8 cellular contexts compared by ENCODE assay signal in genomic region chr1:999797-1000356, GRCh38. TPM values are rescaled to one million over a fixed set of nuclear protein-coding genes. Genes with fewer than 3 reads are reported as not detected.
DNase-seq lines count a peak whose midpoint lies in the region; ATAC-seq and TF ChIP-seq lines count a peak whose summit lies in the region.

HES4 (minus strand) TSS chr1:1000097; CDS start chr1:999973, 124 bp downstream.

- peak within 1 kb of the TSS; percentile 96 for H3K27ac Mint-ChIP-seq in osteocyte (ENCODE audit: unreplicated experiment)

- H3K36me3 ChIP-seq in SJCRH30: no peaks in the 10 kb centered on the region

- intact Hi-C loops in cardiac septum (cut with DNase I): loop anchor here (2.0 kb wide), 1 partner anchor 19 kb away; no protein-coding TSS in a partner anchor

- peaks cover 20% of the 10 kb centered on the region for H3K4me1 Mint-ChIP-seq in osteocyte (ENCODE audit: unreplicated experiment)

- H3K27me3 Mint-ChIP-seq in osteocyte (ENCODE audit: unreplicated experiment): no peaks in the 10 kb centered on the region

- no peak for ATAC-seq in HG03378 (IDR thresholded peaks at IDR 0.05; ENCODE audit: unreplicated experiment)

- H3K27ac ChIP-seq in SJCRH30: peak within 1 kb of the TSS; percentile 94

- no peaks in the 10 kb centered on the region for H3K9me3 ChIP-seq in SJCRH30 (replicated peaks)

- TF ChIP-seq CTCF in osteocyte (IDR thresholded peaks at IDR 0.05): no peak

- H3K36me3 Mint-ChIP-seq in osteocyte (ENCODE audit: unreplicated experiment): peaks cover 2% of the 10 kb centered on the region

- H3K4me3 Mint-ChIP-seq in osteocyte (ENCODE audit: unreplicated experiment): peak within 1 kb of the TSS; percentile 88

- peaks cover 11% of the 10 kb centered on the region for H3K4me1 ChIP-seq in SJCRH30

- DNase-seq in Daoy (ENCODE audit: low read depth): peak; percentile 97
- peak; percentile 53 for DNase-seq in HS-5 (ENCODE audit: low read depth)
- DNase-seq in SJCRH30: peak; percentile 95
- DNase-seq in amygdala (lab: John Stamatoyannopoulos, UW): peak in 53 of 56 donors; percentile 22 to 88 (median 70)
- peak; percentile 94 for DNase-seq in cardiac septum (ENCODE audit: low spot score)
- DNase-seq in osteocyte (ENCODE audit: extremely low spot score, unreplicated experiment): peak; percentile 96
- no peak for DNase-seq in KG1 (lab: John Stamatoyannopoulos, UW)

- H3K4me3 ChIP-seq in SJCRH30: peak within 1 kb of the TSS; percentile 70

- H3K9me3 Mint-ChIP-seq in osteocyte (ENCODE audit: unreplicated experiment): no peaks in the 10 kb centered on the region

- H3K27me3 ChIP-seq in SJCRH30: no peaks in the 10 kb centered on the region

RNA-seq across cellular contexts. Expression of gene HES4, which starts in this region (rescaled TPM):
- total RNA-seq in Daoy (2014; rRNA removed; shearing (Covaris generic)): 30.1 and 36.3 TPM in 2 replicates
- total RNA-seq in SJCRH30 (2014; rRNA removed; shearing (Covaris generic)): 15.3 and 15.9 TPM in 2 replicates
- total RNA-seq in cardiac septum (56.5 TPM), osteocyte (75.0 and 79.2 TPM in 2 replicates)
